ENCODE assay signal across 16 cellular contexts in the genomic region with DNA sequence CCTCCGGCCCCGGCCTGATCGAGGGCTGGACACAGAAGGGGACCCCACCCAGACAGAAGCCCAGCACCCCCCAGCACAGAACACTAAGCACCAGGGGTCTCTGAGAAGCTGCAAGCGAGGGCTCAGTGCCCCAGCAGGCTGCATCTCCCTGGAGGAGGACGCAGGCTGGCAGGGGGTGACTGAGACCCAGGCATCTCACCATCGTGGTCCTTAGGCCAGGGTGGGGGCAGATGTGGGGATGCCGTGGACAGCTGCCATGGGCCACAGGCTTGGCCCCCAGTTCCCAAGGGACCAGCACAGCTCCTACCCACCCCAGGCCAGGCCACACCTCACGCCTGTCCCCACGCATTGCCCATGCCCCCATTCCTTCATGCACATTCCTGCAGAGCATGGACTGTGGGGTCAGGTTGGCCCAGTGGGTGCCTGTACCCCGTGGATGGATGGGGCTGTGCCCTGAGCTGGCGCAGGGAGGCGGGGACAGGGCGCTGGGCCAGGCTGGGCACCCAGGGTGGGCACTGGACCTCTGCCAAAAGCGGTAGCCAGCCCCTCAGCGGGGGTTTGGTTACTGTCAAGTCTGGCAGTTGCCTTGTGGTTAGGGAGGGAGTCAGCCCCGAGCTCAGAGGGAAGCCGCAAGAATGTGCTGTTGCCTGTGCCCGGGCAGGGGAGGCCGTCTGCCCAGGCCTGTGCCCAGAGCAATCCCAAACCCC.
A peak's percentile ranks its signal among the peaks of the same experiment; 100 is the strongest.
DNase-seq lines count a peak whose midpoint lies in the region; ATAC-seq and TF ChIP-seq lines count a peak whose summit lies in the region.
"Had no signal": no experiment of that assay in that cellular context is flagged by ENCODE, and none has a peak within 500 bp of the region (broad histone marks: within the 10 kb centered on the region; RNA-seq: fewer than 3 reads in every experiment).

No MANE protein-coding gene starts in this region.

- H3K9me3 Mint-ChIP-seq in stimulated activated naive CD8-positive, alpha-beta T cell treated with anti-CD3 and anti-CD28 coated beads, Interleukin-15, amount 100 ng/mL, for 72 hours, result no peaks in the 10 kb centered on the region
- H3K9me3 Mint-ChIP-seq: activated T-cell treated with anti-CD3 and anti-CD28 coated beads, Interleukin-2, amount 50 U/mL, for 4 hours had no signal

- H3K4me1 Mint-ChIP-seq in stimulated activated naive CD8-positive, alpha-beta T cell treated with anti-CD3 and anti-CD28 coated beads, Interleukin-15, amount 100 ng/mL, for 72 hours, result no peaks in the 10 kb centered on the region

- no peaks in the 10 kb centered on the region for H3K27me3 Mint-ChIP-seq in stimulated activated naive CD8-positive, alpha-beta T cell treated with anti-CD3 and anti-CD28 coated beads, Interleukin-15, amount 100 ng/mL, for 72 hours
- H3K27me3 Mint-ChIP-seq: stimulated activated memory B cell treated with anti-CD40 and anti-IgM and Interleukin-4, amounts not matched to agents 10 μg/mL and 1 μg/mL and 100 μg/mL, for 72 hours had no signal

- H3K27me3 ChIP-seq in Karpas-422 (ENCODE audit: low read length), result no peaks in the 10 kb centered on the region
- H3K27me3 ChIP-seq: adrenal gland had no signal

- H3K79me2 ChIP-seq in Karpas-422 (ENCODE audit: low read length), result no peaks in the 10 kb centered on the region

- H3K4me3 Mint-ChIP-seq in stimulated activated naive CD8-positive, alpha-beta T cell treated with anti-CD3 and anti-CD28 coated beads, Interleukin-15, amount 100 ng/mL, for 72 hours, result no peak overlapping the region
- H3K4me3 Mint-ChIP-seq: activated T-cell treated with anti-CD3 and anti-CD28 coated beads, Interleukin-2, amount 50 U/mL, for 4 hours; stimulated activated memory B cell treated with anti-CD40 and anti-IgM and Interleukin-4, amounts not matched to agents 10 μg/mL and 1 μg/mL and 100 μg/mL, for 72 hours had no signal

- H2AFZ ChIP-seq in Karpas-422 (ENCODE audit: low read length), result no peak overlapping the region

- no peaks in the 10 kb centered on the region for H3K9me3 ChIP-seq in SK-N-MC (ENCODE audit: low read depth, low read length)
- no peaks in the 10 kb centered on the region for H3K9me3 ChIP-seq in Karpas-422 (ENCODE audit: low read length)
- H3K9me3 ChIP-seq: adrenal gland had no signal

- no peaks in the 10 kb centered on the region for H3K36me3 ChIP-seq in SK-N-MC (ENCODE audit: insufficient read depth, low read length)
- no peaks in the 10 kb centered on the region for H3K36me3 ChIP-seq in Karpas-422 (ENCODE audit: insufficient read depth, low read length)
- H3K36me3 ChIP-seq: adrenal gland had no signal

- no peak overlapping the region for H3K4me3 ChIP-seq in SK-N-MC
- no peak overlapping the region for H3K4me3 ChIP-seq in Karpas-422 (ENCODE audit: low read length)
- H3K4me3 ChIP-seq: adrenal gland had no signal

- H4K20me1 ChIP-seq in Karpas-422 (ENCODE audit: insufficient read depth, low read depth, low read length), result no peaks in the 10 kb centered on the region

- H3K27ac ChIP-seq in SK-N-MC (no peak overlapping the region), Karpas-422 (ENCODE audit: low read length) (no peak overlapping the region)
- H3K27ac ChIP-seq: adrenal gland had no signal

- H3K9ac ChIP-seq in SK-N-MC (ENCODE audit: insufficient read length) (peak overlapping the region; percentile 22), Karpas-422 (ENCODE audit: low read length) (no peak overlapping the region)

- ATAC-seq in stimulated activated naive CD8-positive, alpha-beta T cell treated with anti-CD3 and anti-CD28 coated beads, Interleukin-15, amount 100 ng/mL, for 72 hours, result no peak
- no peak for ATAC-seq in GM19328 (IDR thresholded peaks at IDR 0.05; ENCODE audit: unreplicated experiment)
- ATAC-seq: activated T-cell treated with anti-CD3 and anti-CD28 coated beads, Interleukin-2, amount 50 U/mL, for 4 hours; stimulated activated memory B cell treated with anti-CD40 and anti-IgM and Interleukin-4, amounts not matched to agents 10 μg/mL and 1 μg/mL and 100 μg/mL, for 72 hours had no signal

- peak; percentile 90 for TF ChIP-seq EP300 in Ishikawa (IDR thresholded peaks at IDR 0.05; ENCODE audit: borderline replicate concordance)

- H3K9me2 ChIP-seq in Karpas-422 (replicated peaks; ENCODE audit: insufficient read depth, low read length), result no peaks in the 10 kb centered on the region

- H3K4me1 ChIP-seq in Karpas-422 (ENCODE audit: low read length), result no peaks in the 10 kb centered on the region
- H3K4me1 ChIP-seq: adrenal gland had no signal

- H3K27ac Mint-ChIP-seq in stimulated activated naive CD8-positive, alpha-beta T cell treated with anti-CD3 and anti-CD28 coated beads, Interleukin-15, amount 100 ng/mL, for 72 hours, result no peak overlapping the region
- H3K27ac Mint-ChIP-seq: stimulated activated memory B cell treated with anti-CD40 and anti-IgM and Interleukin-4, amounts not matched to agents 10 μg/mL and 1 μg/mL and 100 μg/mL, for 72 hours had no signal

- DNase-seq in AML-193 (lab: John Stamatoyannopoulos, UW) (peak; percentile 8 to 22), SK-N-MC (ENCODE audit: low read depth, low spot score) (no peak), glomerular visceral epithelial cell (ENCODE audit: extremely low spot score) (peak; percentile 90), SHP77 treated with DMSO at 0.1 percent for 48 hours (lab: John Stamatoyannopoulos, UW) (no peak), Karpas-422 (no peak)
- DNase-seq in stimulated activated naive CD8-positive, alpha-beta T cell treated with anti-CD3 and anti-CD28 coated beads, Interleukin-15, amount 100 ng/mL, for 72 hours, result no peak
- DNase-seq: activated CD4-positive, alpha-beta T cell treated with anti-CD3 and anti-CD28 coated beads for 1 hour; activated T-cell treated with anti-CD3 and anti-CD28 coated beads, Interleukin-2, amount 50 U/mL, for 4 hours; adrenal gland; NCI-H1092; NCI-H510A treated with DMSO at 0.1 percent for 48 hours; retina; stimulated activated CD4-positive, alpha-beta T cell treated with anti-CD3 and anti-CD28 coated beads, Interleukin-2, amount 100 ng/mL, for 48 hours had no signal

- TF ChIP-seq RAD21 in Ishikawa (IDR thresholded peaks at IDR 0.05; ENCODE audit: low read depth), result peak; percentile 1; the same call in 1 of the 2 replicates

- H3K4me2 ChIP-seq in Karpas-422 (ENCODE audit: low read depth, low read length, poor library complexity, severe bottlenecking), result no peak overlapping the region

TF ChIP-seq in Ishikawa, 13 proteins besides CTCF, POLR2A, EP300 and RAD21:
- peak; percentile 73 for TF ChIP-seq TEAD4 (IDR thresholded peaks at IDR 0.05)
- no peak for TF ChIP-seq CREB1 (IDR thresholded peaks at IDR 0.05; ENCODE audit: low read depth)
- TF ChIP-seq, protein P1, sequence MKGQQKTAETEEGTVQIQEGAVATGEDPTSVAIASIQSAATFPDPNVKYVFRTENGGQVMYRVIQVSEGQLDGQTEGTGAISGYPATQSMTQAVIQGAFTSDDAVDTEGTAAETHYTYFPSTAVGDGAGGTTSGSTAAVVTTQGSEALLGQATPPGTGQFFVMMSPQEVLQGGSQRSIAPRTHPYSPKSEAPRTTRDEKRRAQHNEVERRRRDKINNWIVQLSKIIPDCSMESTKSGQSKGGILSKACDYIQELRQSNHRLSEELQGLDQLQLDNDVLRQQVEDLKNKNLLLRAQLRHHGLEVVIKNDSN (IDR thresholded peaks at IDR 0.05), result no peak
- TF ChIP-seq TCF12 (IDR thresholded peaks at IDR 0.05; ENCODE audit: low read depth), result peak; percentile 95
- no peak for TF ChIP-seq CEBPB (IDR thresholded peaks at IDR 0.05)
- TF ChIP-seq, protein P2, sequence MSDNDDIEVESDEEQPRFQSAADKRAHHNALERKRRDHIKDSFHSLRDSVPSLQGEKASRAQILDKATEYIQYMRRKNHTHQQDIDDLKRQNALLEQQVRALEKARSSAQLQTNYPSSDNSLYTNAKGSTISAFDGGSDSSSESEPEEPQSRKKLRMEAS (IDR thresholded peaks at IDR 0.05), result peak; percentile 39; the same call in 1 of the 2 replicates
- TF ChIP-seq, protein P3, sequence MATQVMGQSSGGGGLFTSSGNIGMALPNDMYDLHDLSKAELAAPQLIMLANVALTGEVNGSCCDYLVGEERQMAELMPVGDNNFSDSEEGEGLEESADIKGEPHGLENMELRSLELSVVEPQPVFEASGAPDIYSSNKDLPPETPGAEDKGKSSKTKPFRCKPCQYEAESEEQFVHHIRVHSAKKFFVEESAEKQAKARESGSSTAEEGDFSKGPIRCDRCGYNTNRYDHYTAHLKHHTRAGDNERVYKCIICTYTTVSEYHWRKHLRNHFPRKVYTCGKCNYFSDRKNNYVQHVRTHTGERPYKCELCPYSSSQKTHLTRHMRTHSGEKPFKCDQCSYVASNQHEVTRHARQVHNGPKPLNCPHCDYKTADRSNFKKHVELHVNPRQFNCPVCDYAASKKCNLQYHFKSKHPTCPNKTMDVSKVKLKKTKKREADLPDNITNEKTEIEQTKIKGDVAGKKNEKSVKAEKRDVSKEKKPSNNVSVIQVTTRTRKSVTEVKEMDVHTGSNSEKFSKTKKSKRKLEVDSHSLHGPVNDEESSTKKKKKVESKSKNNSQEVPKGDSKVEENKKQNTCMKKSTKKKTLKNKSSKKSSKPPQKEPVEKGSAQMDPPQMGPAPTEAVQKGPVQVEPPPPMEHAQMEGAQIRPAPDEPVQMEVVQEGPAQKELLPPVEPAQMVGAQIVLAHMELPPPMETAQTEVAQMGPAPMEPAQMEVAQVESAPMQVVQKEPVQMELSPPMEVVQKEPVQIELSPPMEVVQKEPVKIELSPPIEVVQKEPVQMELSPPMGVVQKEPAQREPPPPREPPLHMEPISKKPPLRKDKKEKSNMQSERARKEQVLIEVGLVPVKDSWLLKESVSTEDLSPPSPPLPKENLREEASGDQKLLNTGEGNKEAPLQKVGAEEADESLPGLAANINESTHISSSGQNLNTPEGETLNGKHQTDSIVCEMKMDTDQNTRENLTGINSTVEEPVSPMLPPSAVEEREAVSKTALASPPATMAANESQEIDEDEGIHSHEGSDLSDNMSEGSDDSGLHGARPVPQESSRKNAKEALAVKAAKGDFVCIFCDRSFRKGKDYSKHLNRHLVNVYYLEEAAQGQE (IDR thresholded peaks at IDR 0.05; ENCODE audit: low read depth), result no peak
- TF ChIP-seq TAF1 (IDR thresholded peaks at IDR 0.05; ENCODE audit: low read depth), result no peak; the same call in 1 of the 2 replicates
- 0 out of 2 replicates have a peak, but pooled peaks have one; percentile 31 for TF ChIP-seq EGR1 (IDR thresholded peaks at IDR 0.05)
- peak; percentile 99 for TF ChIP-seq NFIC (IDR thresholded peaks at IDR 0.05)
- TF ChIP-seq YY1 (IDR thresholded peaks at IDR 0.05; ENCODE audit: low read depth), result no peak
- TF ChIP-seq ZBTB7A (IDR thresholded peaks at IDR 0.05; ENCODE audit: low read depth), result peak; percentile 76
- TF ChIP-seq FOXM1 (IDR thresholded peaks at IDR 0.05; ENCODE audit: borderline replicate concordance, low read depth), result peak; percentile 68; the same call in 1 of the 2 replicates

Comparison
In these comparisons a context has a peak if more than half of its experiments do, and no peak if none do; other contexts are left out.
1. DNase-seq: peak in AML-193 (2 of 2) and glomerular visceral epithelial cell (single experiment); none in SK-N-MC (single experiment), stimulated activated naive CD8-positive, alpha-beta T cell treated with anti-CD3 and anti-CD28 coated beads, Interleukin-15, amount 100 ng/mL, for 72 hours (0 of 2), SHP77 treated with DMSO at 0.1 percent for 48 hours (single experiment) and Karpas-422 (single experiment).